ENCODE assay signal across 2 cellular contexts in the genomic region with DNA sequence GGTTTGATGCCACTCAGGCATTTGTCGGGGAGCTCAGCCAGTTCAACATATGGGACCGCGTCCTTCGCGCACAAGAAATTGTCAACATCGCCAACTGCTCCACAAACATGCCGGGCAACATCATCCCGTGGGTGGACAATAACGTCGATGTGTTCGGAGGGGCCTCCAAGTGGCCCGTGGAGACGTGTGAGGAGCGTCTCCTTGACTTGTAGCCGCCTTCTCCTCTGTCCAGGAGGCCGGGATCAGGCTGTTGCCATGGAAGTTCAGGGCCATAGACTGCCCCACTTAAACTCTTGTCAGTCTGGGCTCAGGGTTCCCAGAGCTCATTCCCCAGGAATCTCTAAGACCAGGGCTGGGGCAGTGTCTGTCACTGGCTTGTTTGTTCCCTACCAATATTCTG.
TF ChIP-seq lines count a peak whose summit lies in the region.

No MANE protein-coding gene starts in this region.

TF ChIP-seq in A549, 52 proteins besides CTCF, POLR2A, EP300 and RAD21:
- TF ChIP-seq KDM1A (IDR thresholded peaks at IDR 0.05; ENCODE audit: low read depth) (no peak), MAZ (IDR thresholded peaks at IDR 0.05; ENCODE audit: borderline replicate concordance, low read depth, low read length) (no peak), MAFK (IDR thresholded peaks at IDR 0.05; ENCODE audit: partially characterized antibody) (no peak), ZFP36 (IDR thresholded peaks at IDR 0.05; ENCODE audit: borderline replicate concordance, partially characterized antibody) (no peak), JUN (IDR thresholded peaks at IDR 0.05) (no peak), HDAC2 (IDR thresholded peaks at IDR 0.05) (no peak)
- TF ChIP-seq, protein P1, sequence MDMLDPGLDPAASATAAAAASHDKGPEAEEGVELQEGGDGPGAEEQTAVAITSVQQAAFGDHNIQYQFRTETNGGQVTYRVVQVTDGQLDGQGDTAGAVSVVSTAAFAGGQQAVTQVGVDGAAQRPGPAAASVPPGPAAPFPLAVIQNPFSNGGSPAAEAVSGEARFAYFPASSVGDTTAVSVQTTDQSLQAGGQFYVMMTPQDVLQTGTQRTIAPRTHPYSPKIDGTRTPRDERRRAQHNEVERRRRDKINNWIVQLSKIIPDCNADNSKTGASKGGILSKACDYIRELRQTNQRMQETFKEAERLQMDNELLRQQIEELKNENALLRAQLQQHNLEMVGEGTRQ (IDR thresholded peaks at IDR 0.05): no peak

TF ChIP-seq in H1, 55 proteins besides CTCF, POLR2A, EP300 and RAD21:
- TF ChIP-seq RFX5 (IDR thresholded peaks at IDR 0.05; ENCODE audit: borderline replicate concordance, low read depth, low read length) (no peak), JUN (IDR thresholded peaks at IDR 0.05; ENCODE audit: low read depth, low read length) (no peak)
TF ChIP-seq in H1: peak in this region for 0.
